In the genomic region with DNA sequence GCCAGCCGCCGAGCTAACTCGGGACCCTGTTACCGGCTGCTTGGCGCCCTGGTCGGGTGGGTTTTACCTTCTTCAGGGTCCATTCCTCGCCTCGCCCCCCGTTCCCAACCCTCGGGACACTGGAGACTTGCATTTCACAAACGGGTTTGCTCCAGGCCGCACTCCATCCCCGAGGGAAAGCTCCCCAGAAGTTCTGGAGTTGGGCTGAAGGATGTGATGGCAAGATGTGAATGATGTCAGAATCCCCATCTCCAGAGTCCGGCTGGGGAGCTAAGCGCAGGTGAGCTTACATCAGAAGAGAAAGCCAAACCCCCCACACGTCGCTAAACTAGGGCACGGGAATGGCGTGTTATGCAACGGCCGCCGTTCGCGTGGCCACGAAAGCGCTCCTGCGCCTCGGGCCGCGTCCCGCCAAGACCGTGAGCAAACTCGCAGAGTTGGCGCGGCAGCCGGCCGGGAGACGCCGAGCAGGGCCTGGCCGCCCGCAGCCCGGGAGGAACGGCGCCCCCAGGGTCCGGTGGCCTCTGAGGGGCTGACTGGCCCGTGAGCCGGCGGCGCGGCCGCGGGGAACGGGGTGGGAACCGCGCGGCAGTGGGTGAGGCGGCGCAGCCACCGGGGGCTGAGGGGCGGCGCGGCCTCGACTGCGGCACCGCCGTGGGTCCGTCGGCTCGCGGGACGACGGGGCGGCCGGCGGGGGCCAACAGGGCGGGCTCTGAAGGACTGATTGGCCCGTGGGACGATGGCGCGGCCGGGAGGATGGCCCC, we compare ENCODE assay signal across 8 cellular contexts. TPM values are rescaled to one million over a fixed set of nuclear protein-coding genes. Genes with fewer than 3 reads are reported as not detected.
DNase-seq lines count a peak whose midpoint lies in the region; ATAC-seq and TF ChIP-seq lines count a peak whose summit lies in the region.

No MANE protein-coding gene starts in this region.

- no peaks in the 10 kb centered on the region for H3K27me3 ChIP-seq in smooth muscle cell (ENCODE audit: low read depth)

- H4K20me1 ChIP-seq in smooth muscle cell (ENCODE audit: low read depth) = peaks cover 52% of the 10 kb centered on the region

- H3K27ac ChIP-seq in smooth muscle cell (ENCODE audit: low read depth) = peak overlapping the region; percentile 99

- TF ChIP-seq CTCF in astrocyte of the spinal cord (IDR thresholded peaks at IDR 0.05; ENCODE audit: low read depth, low read length) = no peak
- no peak for TF ChIP-seq CTCF in smooth muscle cell (IDR thresholded peaks at IDR 0.05; ENCODE audit: borderline replicate concordance, insufficient read depth, poor library complexity, severe bottlenecking)

- H3K79me2 ChIP-seq in smooth muscle cell (ENCODE audit: low read depth) = peaks cover 58% of the 10 kb centered on the region

- peaks cover 3% of the 10 kb centered on the region for H3F3A ChIP-seq in smooth muscle cell (ENCODE audit: low read depth)

- peak overlapping the region; percentile 100 for H3K9ac ChIP-seq in smooth muscle cell (ENCODE audit: low read depth)

- WGBS in smooth muscle cell (ENCODE audit: low lambda C conversion rate) = 4% methylated on average over 46 of the region's 81 CpGs

- H3K4me3 ChIP-seq in astrocyte of the spinal cord (ENCODE audit: low read depth, low read length) = peak overlapping the region; percentile 65
- peak overlapping the region; percentile 97 for H3K4me3 ChIP-seq in smooth muscle cell

- in situ Hi-C loops in astrocyte of the spinal cord (cut with HindIII; ENCODE audit: low sequenced_read_pairs) = no loop called here

- DNase-seq in AG20443 (ENCODE audit: low spot score) = peak; percentile 60
- peak; percentile 31 for DNase-seq in HT1080 (ENCODE audit: low read depth)
- DNase-seq in astrocyte of the spinal cord (ENCODE audit: low read depth, low spot score) = peak; percentile 54
- DNase-seq in iPS-NIHi11 (ENCODE audit: low spot score) = peak; percentile 30
- no peak for DNase-seq in smooth muscle cell (lab: John Stamatoyannopoulos, UW; ENCODE audit: unreplicated experiment)
- DNase-seq in NCI-H146 (lab: John Stamatoyannopoulos, UW) = no peak

- H2AFZ ChIP-seq in smooth muscle cell (ENCODE audit: low read depth) = no peak overlapping the region

- H3K4me2 ChIP-seq in smooth muscle cell = peak overlapping the region; percentile 90

- no peaks in the 10 kb centered on the region for H3K36me3 ChIP-seq in smooth muscle cell (ENCODE audit: low read depth)

- H3K4me1 ChIP-seq in smooth muscle cell (ENCODE audit: low read depth) = peaks cover 26% of the 10 kb centered on the region

- no peaks in the 10 kb centered on the region for H3K9me3 ChIP-seq in smooth muscle cell (replicated peaks; ENCODE audit: low read depth)

- ATAC-seq in GM19395 (IDR thresholded peaks at IDR 0.05; ENCODE audit: unreplicated experiment) (peak; percentile 21), GM18867 (IDR thresholded peaks at IDR 0.05; ENCODE audit: unreplicated experiment) (no peak)

RNA-seq across cellular contexts. Expression of a gene that starts 1.1 kb away (rescaled TPM):
- total RNA-seq in HT1080 (2014; rRNA removed; shearing (Covaris generic)) = 11.7 and 11.8 TPM in 2 replicates
- polyA plus RNA-seq in HT1080 (2015; cell fraction: cytosol; rRNA removed) = 14.1 and 17.7 TPM in 2 replicates
- polyA plus RNA-seq in HT1080 (2015; cell fraction: nucleus; rRNA removed) = 12.8 and 17.2 TPM in 2 replicates
- 20.8 and 26.4 TPM in 2 replicates for total RNA-seq in smooth muscle cell
- 6.9 and 8.9 TPM in 2 replicates for polyA plus RNA-seq in smooth muscle cell

Comparison
In these comparisons a context has a peak if more than half of its experiments do, and no peak if none do; other contexts are left out.
1. DNase-seq: peak in AG20443 (single experiment), HT1080 (single experiment), astrocyte of the spinal cord (single experiment) and iPS-NIHi11 (single experiment); none in smooth muscle cell (single experiment) and NCI-H146 (single experiment).